In genomic region chr7:106018566-106019338, GRCh38 we compare ENCODE assay signal across 1 cellular context.
TF ChIP-seq lines count a peak whose summit lies in the region.

No MANE protein-coding gene starts in this region.

TF ChIP-seq in IMR-90, 13 proteins besides CTCF, POLR2A, EP300 and RAD21 (continued from another document):
- no peak for TF ChIP-seq SMC3 (IDR thresholded peaks at IDR 0.05; ENCODE audit: low read depth, low read length)
- TF ChIP-seq NFE2L2 (IDR thresholded peaks at IDR 0.05; ENCODE audit: low read depth, low read length) = no peak
- no peak for TF ChIP-seq CHD1 (IDR thresholded peaks at IDR 0.05; ENCODE audit: low read depth, low read length)
- no peak for TF ChIP-seq MAFK (IDR thresholded peaks at IDR 0.05; ENCODE audit: low read depth, low read length)
- TF ChIP-seq CEBPB (IDR thresholded peaks at IDR 0.05; ENCODE audit: low read depth, low read length) = no peak
- TF ChIP-seq USF2 (IDR thresholded peaks at IDR 0.05; ENCODE audit: low read depth, low read length) = no peak
- no peak for TF ChIP-seq MXI1 (IDR thresholded peaks at IDR 0.05; ENCODE audit: borderline replicate concordance, low read depth, low read length)
- TF ChIP-seq RFX5 (IDR thresholded peaks at IDR 0.05; ENCODE audit: low read depth, low read length) = no peak
